Comparison of ENCODE assay signal across 8 cellular contexts in genomic region chr10:102744374-102745051, GRCh38. TPM values are rescaled to one million over a fixed set of nuclear protein-coding genes. Genes with fewer than 3 reads are reported as not detected.
DNase-seq lines count a peak whose midpoint lies in the region; ATAC-seq and TF ChIP-seq lines count a peak whose summit lies in the region.

No MANE protein-coding gene starts in this region.

- H2BK120ac ChIP-seq in neuronal stem cell (ENCODE audit: low read depth, low read length), result no peak overlapping the region

- CTCF ChIA-PET in CD4-positive, alpha-beta memory T cell (lab: Charles Lee; ENCODE audit: partially characterized antibody), result interaction anchor here (1.0 to 2.7 kb wide), 2 partner anchors 8 to 68 kb away, joined by 3 to 14 read pairs; no protein-coding TSS in a partner anchor
- CTCF ChIA-PET in HEK293 (lab: Yijun Ruan, JAX), result interaction anchor here (0.6 to 3.2 kb wide), 4 partner anchors 8 to 332 kb away, joined by 3 to 18 read pairs (median 4); partner anchors contain the start of gene CNNM2

- peak overlapping the region; percentile 80 for H3K18ac ChIP-seq in neuronal stem cell (ENCODE audit: low read length)

- H3K4ac ChIP-seq in neuronal stem cell (ENCODE audit: low read length), result no peak overlapping the region

- DNase-seq in CD4-positive, alpha-beta memory T cell, result peak in 2 of 5 donors; percentile 25 to 51
- DNase-seq in fibroblast of gingiva (ENCODE audit: low read depth) (peak; percentile 75), neuronal stem cell (ENCODE audit: low spot score) (no peak), posterior vena cava (ENCODE audit: low spot score) (no peak), NOMO-1 (lab: John Stamatoyannopoulos, UW; ENCODE audit: unreplicated experiment in 2 of 2) (no peak)

- H4K8ac ChIP-seq in neuronal stem cell (ENCODE audit: low read depth, low read length), result no peak overlapping the region

- peak overlapping the region; percentile 32 for H2BK5ac ChIP-seq in neuronal stem cell (ENCODE audit: low read length)

- H3K27ac ChIP-seq in CD4-positive, alpha-beta memory T cell (ENCODE audit: low read depth, low read length), result peak overlapping the region; percentile 81
- H3K27ac ChIP-seq in HEK293 (ENCODE audit: extremely low read depth, low read depth, low read length) (peak overlapping the region; percentile 59), VCaP (peak overlapping the region; percentile 71; the same call in 1 of the 2 replicates), neuronal stem cell (replicated peaks; ENCODE audit: low read length) (no peak overlapping the region)

- peaks cover 9 to 11% of the 10 kb centered on the region in 2 donors for H3K36me3 Mint-ChIP-seq in CD4-positive, alpha-beta memory T cell

- ATAC-seq in HG03108 (IDR thresholded peaks at IDR 0.05; ENCODE audit: unreplicated experiment), result no peak

- no peak overlapping the region for H2BK12ac ChIP-seq in neuronal stem cell (ENCODE audit: low read length)

- peaks cover 0 to 4% (median 0%) of the 10 kb centered on the region in 8 donors for H3K9me3 Mint-ChIP-seq in CD4-positive, alpha-beta memory T cell

- no peak; the same call in 1 of the 2 replicates for TF ChIP-seq CTCF in HEK293 (tag by site-specific recombination; IDR thresholded peaks at IDR 0.05)
- TF ChIP-seq CTCF in VCaP (conservative IDR thresholded peaks at IDR 0.05), result no peak

- peak overlapping the region; percentile 9 for H3K14ac ChIP-seq in neuronal stem cell (ENCODE audit: low read length)

- peak overlapping the region; percentile 69 to 99 (median 94) for H3K27ac Mint-ChIP-seq in CD4-positive, alpha-beta memory T cell

- H3K23ac ChIP-seq in neuronal stem cell (ENCODE audit: low read depth, low read length, poor library complexity), result peak overlapping the region; percentile 83

- H2BK15ac ChIP-seq in neuronal stem cell (ENCODE audit: low read length), result no peak overlapping the region

- H3K79me1 ChIP-seq in neuronal stem cell (ENCODE audit: low read depth, low read length), result peaks cover 5% of the 10 kb centered on the region

- H3K9me3 ChIP-seq in CD4-positive, alpha-beta memory T cell (ENCODE audit: control insufficient read depth in 1 of 2, low read length in 2 of 2), result no peaks in the 10 kb centered on the region
- H3K9me3 ChIP-seq in HEK293 (ENCODE audit: control insufficient read depth, insufficient read depth, low read depth, low read length), result no peaks in the 10 kb centered on the region
- H3K9me3 ChIP-seq in neuronal stem cell (replicated peaks in 1 of 2; ENCODE audit: control insufficient read depth in 2 of 2, insufficient read depth in 1 of 2, low read depth in 1 of 2, low read length in 2 of 2), result no peaks in the 10 kb centered on the region

- no peak overlapping the region for H4K91ac ChIP-seq in neuronal stem cell (ENCODE audit: low read depth, low read length, poor library complexity)

- H3K4me3 Mint-ChIP-seq in CD4-positive, alpha-beta memory T cell, result peak overlapping the region; percentile 90 to 99 (median 96)

- H3K36me3 ChIP-seq in CD4-positive, alpha-beta memory T cell (ENCODE audit: insufficient read depth, low read length), result no peaks in the 10 kb centered on the region
- no peaks in the 10 kb centered on the region for H3K36me3 ChIP-seq in HEK293 (ENCODE audit: control insufficient read depth in 2 of 2, insufficient read depth in 1 of 2, low read length in 2 of 2)
- no peaks in the 10 kb centered on the region for H3K36me3 ChIP-seq in neuronal stem cell (replicated peaks in 1 of 2; ENCODE audit: control insufficient read depth in 2 of 2, insufficient read depth in 2 of 2, low read length in 2 of 2)

- peak overlapping the region; percentile 79 for H2AFZ ChIP-seq in neuronal stem cell (ENCODE audit: low read length)

- H3K4me2 ChIP-seq in neuronal stem cell (ENCODE audit: insufficient read depth, low read length, poor library complexity, severe bottlenecking), result peak overlapping the region; percentile 73

- intact Hi-C loops in CD4-positive, alpha-beta memory T cell (cut with micrococcal nuclease), result loop anchor here (5.0 kb wide), 1 partner anchor 312 kb away; the partner anchor contains the start of gene CUEDC2
- intact Hi-C loops in posterior vena cava (cut with DNase I), result loop anchor here in 1 of 2 donors (5.0 kb wide), 1 partner anchor 68 kb away; no protein-coding TSS in a partner anchor

- no peaks in the 10 kb centered on the region for H3K27me3 Mint-ChIP-seq in CD4-positive, alpha-beta memory T cell

- peak overlapping the region; percentile 96 for H3K9ac ChIP-seq in neuronal stem cell (ENCODE audit: low read depth, low read length, poor library complexity)

- WGBS in neuronal stem cell (ENCODE audit: extremely low coverage in 2 of 2, insufficient read length in 2 of 2, insufficient replicate concordance in 1 of 2), 2 donors, result no CpG with 5 or more reads among the region's 9 CpGs

- POLR2A ChIA-PET in CD4-positive, alpha-beta memory T cell (lab: Charles Lee; ENCODE audit: partially characterized antibody), result interaction anchor here (1.2 to 5.5 kb wide), 11 partner anchors 8 to 623 kb away, joined by 3 to 50 read pairs (median 8); partner anchors contain the start of genes ARL3, SFXN2, TAF5 and TRIM8
- POLR2A ChIA-PET in HEK293 (lab: Yijun Ruan, JAX), result interaction anchor here (0.6 to 2.4 kb wide), 5 partner anchors 8 to 296 kb away, joined by 3 to 14 read pairs (median 4); no protein-coding TSS in a partner anchor

- peak overlapping the region; percentile 83 for H2AK5ac ChIP-seq in neuronal stem cell (ENCODE audit: low read depth, low read length)

- no peaks in the 10 kb centered on the region for H3K27me3 ChIP-seq in CD4-positive, alpha-beta memory T cell (ENCODE audit: insufficient read depth, low read length)
- no peaks in the 10 kb centered on the region for H3K27me3 ChIP-seq in neuronal stem cell (ENCODE audit: control insufficient read depth in 3 of 3, insufficient read depth in 3 of 3, low read depth in 1 of 3, low read length in 3 of 3)

- peaks cover 35% of the 10 kb centered on the region for H3K4me1 ChIP-seq in CD4-positive, alpha-beta memory T cell (ENCODE audit: insufficient read depth, low read length)
- no peaks in the 10 kb centered on the region for H3K4me1 ChIP-seq in HEK293 (ENCODE audit: control insufficient read depth, insufficient read depth, low read length)
- peaks cover 6% of the 10 kb centered on the region in 2 donors for H3K4me1 ChIP-seq in neuronal stem cell (ENCODE audit: control insufficient read depth in 2 of 2, insufficient read depth in 1 of 2, low read depth in 1 of 2, low read length in 2 of 2)

- H3K4me3 ChIP-seq in CD4-positive, alpha-beta memory T cell (ENCODE audit: low read length in 2 of 2), result peak overlapping the region; percentile 79 to 96
- H3K4me3 ChIP-seq in HEK293 (ENCODE audit: low read depth, low read length), result peak overlapping the region; percentile 66
- peak overlapping the region; percentile 82 to 98 for H3K4me3 ChIP-seq in neuronal stem cell (ENCODE audit: low read length in 2 of 2)

- H3K4me1 Mint-ChIP-seq in CD4-positive, alpha-beta memory T cell, result peaks cover 35 to 53% (median 44%) of the 10 kb centered on the region in 4 donors

TF ChIP-seq in HEK293, 187 proteins besides CTCF, POLR2A, EP300 and RAD21 (continues in another document):
- TF ChIP-seq ELK4 (IDR thresholded peaks at IDR 0.05; ENCODE audit: borderline replicate concordance, low read depth, low read length) (no peak), ZNF335 (tag by site-specific recombination; conservative IDR thresholded peaks at IDR 0.05) (peak; percentile 22; the same call in 1 of the 2 replicates)

RNA-seq across cellular contexts. Expression of gene WBP1L, which starts 0.8 kb away (rescaled TPM):
- 10 to 100 TPM; 39.3 to 41.1 TPM for total RNA-seq in CD4-positive, alpha-beta memory T cell
- polyA plus RNA-seq in CD4-positive, alpha-beta memory T cell, result 10 to 100 TPM; 25.7 to 34.3 TPM
- polyA plus RNA-seq in neuronal stem cell (2013, experiment 1 of 2), result 20.1 TPM
- polyA plus RNA-seq in neuronal stem cell (2013, experiment 2 of 2), result 20.2 TPM
- total RNA-seq in posterior vena cava, result 10 to 100 TPM; 61.4 to 62.7 TPM

RNA-seq across cellular contexts. Expression of gene SFXN2, which starts 30.1 kb away (rescaled TPM):
- 10 to 100 TPM; 20.2 to 21.7 TPM for total RNA-seq in CD4-positive, alpha-beta memory T cell
- polyA plus RNA-seq in CD4-positive, alpha-beta memory T cell, result 10 to 100 TPM in 1 of 2 donors, 1 to 10 TPM in 1; 9.5 to 11.4 TPM
- polyA plus RNA-seq in neuronal stem cell (2013, experiment 1 of 2), result 3.9 TPM
- 4.0 TPM for polyA plus RNA-seq in neuronal stem cell (2013, experiment 2 of 2)
- total RNA-seq in posterior vena cava, result 1 to 10 TPM; 2.4 to 6.5 TPM

RNA-seq across cellular contexts. Expression of gene ARL3, which starts 30.3 kb away (rescaled TPM):
- 1 to 10 TPM; 3.7 to 4.0 TPM for total RNA-seq in CD4-positive, alpha-beta memory T cell
- 1 to 10 TPM; 5.8 to 7.3 TPM for polyA plus RNA-seq in CD4-positive, alpha-beta memory T cell
- 51.4 TPM for polyA plus RNA-seq in neuronal stem cell (2013, experiment 1 of 2)
- 52.4 TPM for polyA plus RNA-seq in neuronal stem cell (2013, experiment 2 of 2)
- 10 to 100 TPM in 1 of 2 donors, 1 to 10 TPM in 1; 9.7 to 11.6 TPM for total RNA-seq in posterior vena cava
